In genomic region chr6:164359036-164359435, GRCh38 we compare ENCODE assay signal across 23 cellular contexts.
"Had no signal": no experiment of that assay in that cellular context is flagged by ENCODE, and none has a peak within 500 bp of the region (broad histone marks: within the 10 kb centered on the region; RNA-seq: fewer than 3 reads in every experiment).

No MANE protein-coding gene starts in this region.

- H3K36me3 Mint-ChIP-seq: mesothelial cell of epicardium had no signal

- H3K4me3 ChIP-seq: coronary artery, esophagus squamous epithelium, gastrocnemius medialis, heart right ventricle, left lung, lower lobe of right lung, mucosa of descending colon had no signal

- H3K27ac ChIP-seq: coronary artery, epithelial cell of prostate, esophagus squamous epithelium, gastrocnemius medialis, heart right ventricle, left lung, lower lobe of right lung had no signal

- DNase-seq: effector CD8-positive, alpha-beta T cell; effector memory CD8-positive, alpha-beta T cell; endodermal cell; erythroblast; esophagus squamous epithelium; foreskin fibroblast; foreskin melanocyte; gastrocnemius medialis; glutamatergic neuron; heart right ventricle; hippocampal formation; left cardiac atrium; left lung; left ventricle myocardium superior; lower lobe of right lung; mesenchymal stem cell; mucosa of descending colon; naive B cell; naive thymus-derived CD8-positive, alpha-beta T cell had no signal

- H3K27me3 ChIP-seq: esophagus squamous epithelium, gastrocnemius medialis, heart right ventricle, left lung had no signal

- H3K27me3 Mint-ChIP-seq: dendritic cell treated with granulocyte-macrophage colony-stimulating factor and Interleukin-4, amounts not matched to agents 40 ng/mL and 50 ng/mL, for 4 days; effector memory CD8-positive, alpha-beta T cell; naive B cell had no signal

- H3K9me3 ChIP-seq: esophagus squamous epithelium had no signal

- H3K36me3 ChIP-seq: esophagus squamous epithelium, gastrocnemius medialis, heart right ventricle, left lung, lower lobe of right lung had no signal

- H3K4me1 Mint-ChIP-seq: endodermal cell; mesothelial cell of epicardium; naive B cell; naive thymus-derived CD8-positive, alpha-beta T cell had no signal

- H3K27ac Mint-ChIP-seq: dendritic cell treated with granulocyte-macrophage colony-stimulating factor and Interleukin-4, amounts not matched to agents 40 ng/mL and 50 ng/mL, for 4 days; effector memory CD8-positive, alpha-beta T cell; endodermal cell; mesothelial cell of epicardium; naive B cell; naive thymus-derived CD8-positive, alpha-beta T cell had no signal

- H3K4me3 Mint-ChIP-seq: dendritic cell treated with granulocyte-macrophage colony-stimulating factor and Interleukin-4, amounts not matched to agents 40 ng/mL and 50 ng/mL, for 4 days; effector memory CD8-positive, alpha-beta T cell; endodermal cell; mesothelial cell of epicardium; naive B cell; naive thymus-derived CD8-positive, alpha-beta T cell had no signal

- H3K4me1 ChIP-seq: esophagus squamous epithelium, gastrocnemius medialis, heart right ventricle, left lung, lower lobe of right lung had no signal
